Comparison of ENCODE assay signal across 18 cellular contexts in the genomic region with DNA sequence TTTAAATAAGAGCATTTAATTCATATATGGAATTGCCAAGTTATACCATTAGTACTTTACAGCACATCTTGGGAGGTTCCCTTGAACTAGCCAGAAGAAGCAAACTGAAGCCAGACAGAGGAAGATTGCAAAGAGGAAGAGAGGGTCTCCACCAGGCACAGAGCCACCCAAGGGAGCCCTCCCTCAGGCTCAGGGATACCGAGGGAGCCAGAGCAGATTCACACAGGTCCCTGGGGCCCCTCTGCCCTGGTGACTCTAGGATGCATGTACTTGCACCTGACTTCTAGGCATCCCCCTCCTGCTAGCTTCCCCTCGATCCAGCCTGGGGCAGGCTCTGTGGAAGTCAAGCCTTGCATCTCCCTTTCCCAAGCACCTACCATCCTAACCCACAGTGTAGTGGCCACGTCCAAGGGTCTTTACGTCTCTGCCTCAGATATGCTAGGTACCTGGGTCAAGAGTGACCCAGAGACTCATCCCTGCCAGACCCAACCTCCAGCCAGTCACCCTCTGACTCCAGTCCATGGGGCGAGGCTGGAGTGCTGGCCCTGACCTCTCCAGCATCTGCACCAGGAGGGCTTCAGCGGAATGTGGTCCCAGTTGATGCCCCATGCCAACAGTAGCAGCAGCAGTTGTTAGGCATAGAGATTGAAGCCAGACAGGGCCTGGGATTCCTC. TPM values are rescaled to one million over a fixed set of nuclear protein-coding genes. Genes with fewer than 3 reads are reported as not detected.
DNase-seq lines count a peak whose midpoint lies in the region; ATAC-seq, FAIRE-seq and TF ChIP-seq lines count a peak whose summit lies in the region.
"Had no signal": no experiment of that assay in that cellular context is flagged by ENCODE, and none has a peak within 500 bp of the region (broad histone marks: within the 10 kb centered on the region; RNA-seq: fewer than 3 reads in every experiment).

No MANE protein-coding gene starts in this region.

- no peak for DNase-seq in CD4-positive, CD25-positive, alpha-beta regulatory T cell
- DNase-seq in GM12891 (ENCODE audit: insufficient read length, low spot score) (no peak), mesothelial cell of epicardium (ENCODE audit: low spot score in 2 of 2, unreplicated experiment in 2 of 2) (no peak), LoVo (ENCODE audit: low spot score) (no peak), MV-4-11 (lab: John Stamatoyannopoulos, UW) (no peak)
- no peak for DNase-seq in activated T-helper 1 cell treated with anti-CD3 and anti-CD28 coated beads, Interleukin-12 subunit alpha, Interleukin-12 subunit beta, Interleukin-2, Interleukin-4 antibody, amounts not matched to agents 30 ng/mL and 10 ng/mL and 1 ng/mL, durations not matched to agents 14 hours and 24 hours and 36 hours (ENCODE audit: low spot score)
- DNase-seq: activated naive CD4-positive, alpha-beta T cell; foreskin keratinocyte; H7; KBM-7; NCI-H1417; stimulated activated CD4-positive, alpha-beta T cell treated with anti-CD3 and anti-CD28 coated beads, Interleukin-4, amount 100 ng/mL, for 1 hour had no signal

- no peak for TF ChIP-seq POLR2A in GM12891 (IDR thresholded peaks at IDR 0.05; ENCODE audit: low read depth, low read length)

- no peaks in the 10 kb centered on the region for H3K27me3 Mint-ChIP-seq in CD4-positive, CD25-positive, alpha-beta regulatory T cell
- H3K27me3 Mint-ChIP-seq in activated T-helper 1 cell treated with anti-CD3 and anti-CD28 coated beads, Interleukin-12 subunit alpha, Interleukin-12 subunit beta, Interleukin-2, Interleukin-4 antibody, amounts not matched to agents 30 ng/mL and 10 ng/mL and 1 ng/mL, durations not matched to agents 14 hours and 24 hours and 36 hours (ENCODE audit: insufficient read depth), result no peaks in the 10 kb centered on the region
- no peaks in the 10 kb centered on the region for H3K27me3 Mint-ChIP-seq in mesothelial cell of epicardium (ENCODE audit: low read depth)

- no peak for FAIRE-seq in GM12891 (lab: Jason Lieb, UNC)
- FAIRE-seq: colon had no signal

- H3K36me3 ChIP-seq in CD4-positive, CD25-positive, alpha-beta regulatory T cell (ENCODE audit: control insufficient read depth, insufficient read depth, low read length), result peaks cover 17% of the 10 kb centered on the region
- H3K36me3 ChIP-seq: thoracic aorta had no signal

- peak overlapping the region; percentile 75 to 94 (median 93) for H3K27ac Mint-ChIP-seq in CD4-positive, CD25-positive, alpha-beta regulatory T cell
- H3K27ac Mint-ChIP-seq in activated T-helper 1 cell treated with anti-CD3 and anti-CD28 coated beads, Interleukin-12 subunit alpha, Interleukin-12 subunit beta, Interleukin-2, Interleukin-4 antibody, amounts not matched to agents 30 ng/mL and 10 ng/mL and 1 ng/mL, durations not matched to agents 14 hours and 24 hours and 36 hours, result peak overlapping the region; percentile 77
- H3K27ac Mint-ChIP-seq in mesothelial cell of epicardium, result peak overlapping the region; percentile 22

- no peak for ATAC-seq in CD4-positive, CD25-positive, alpha-beta regulatory T cell (ENCODE audit: low read depth in 2 of 2)
- ATAC-seq in GM18517 (IDR thresholded peaks at IDR 0.05; ENCODE audit: unreplicated experiment) (no peak), GM19452 (IDR thresholded peaks at IDR 0.05; ENCODE audit: unreplicated experiment) (no peak)
- ATAC-seq: foreskin keratinocyte had no signal

- intact Hi-C loops in activated T-helper 1 cell treated with anti-CD3 and anti-CD28 coated beads, Interleukin-12 subunit alpha, Interleukin-12 subunit beta, Interleukin-2, Interleukin-4 antibody, amounts not matched to agents 30 ng/mL and 10 ng/mL and 1 ng/mL, durations not matched to agents 14 hours and 24 hours and 36 hours (cut with micrococcal nuclease), result no loop called here

- H3K27ac ChIP-seq in CD4-positive, CD25-positive, alpha-beta regulatory T cell (ENCODE audit: insufficient read depth, low read length, poor library complexity, severe bottlenecking), result peak overlapping the region; percentile 84
- H3K27ac ChIP-seq: foreskin keratinocyte, parathyroid adenoma, thoracic aorta, VCaP had no signal

- peaks cover 22% of the 10 kb centered on the region for H3K36me3 Mint-ChIP-seq in CD4-positive, CD25-positive, alpha-beta regulatory T cell
- H3K36me3 Mint-ChIP-seq in activated T-helper 1 cell treated with anti-CD3 and anti-CD28 coated beads, Interleukin-12 subunit alpha, Interleukin-12 subunit beta, Interleukin-2, Interleukin-4 antibody, amounts not matched to agents 30 ng/mL and 10 ng/mL and 1 ng/mL, durations not matched to agents 14 hours and 24 hours and 36 hours (ENCODE audit: low read depth), result peaks cover 37% of the 10 kb centered on the region
- peaks cover 5% of the 10 kb centered on the region for H3K36me3 Mint-ChIP-seq in mesothelial cell of epicardium

- peak overlapping the region; percentile 34 for H3K4me3 ChIP-seq in CD4-positive, CD25-positive, alpha-beta regulatory T cell (ENCODE audit: low read depth, low read length)
- H3K4me3 ChIP-seq: thoracic aorta had no signal

- H3K4me1 Mint-ChIP-seq in CD4-positive, CD25-positive, alpha-beta regulatory T cell, result peaks cover 43 to 91% (median 71%) of the 10 kb centered on the region in 4 donors
- peaks cover 72% of the 10 kb centered on the region for H3K4me1 Mint-ChIP-seq in activated T-helper 1 cell treated with anti-CD3 and anti-CD28 coated beads, Interleukin-12 subunit alpha, Interleukin-12 subunit beta, Interleukin-2, Interleukin-4 antibody, amounts not matched to agents 30 ng/mL and 10 ng/mL and 1 ng/mL, durations not matched to agents 14 hours and 24 hours and 36 hours (ENCODE audit: low read depth)
- peaks cover 56% of the 10 kb centered on the region for H3K4me1 Mint-ChIP-seq in mesothelial cell of epicardium

- peaks cover 90% of the 10 kb centered on the region for H3K4me1 ChIP-seq in CD4-positive, CD25-positive, alpha-beta regulatory T cell (ENCODE audit: control insufficient read depth, insufficient read depth, low read length, poor library complexity, severe bottlenecking)
- H3K4me1 ChIP-seq: parathyroid adenoma had no signal

- no peak for TF ChIP-seq CTCF in mesothelial cell of epicardium (IDR thresholded peaks at IDR 0.05; ENCODE audit: unreplicated experiment)

- H3K27me3 ChIP-seq in CD4-positive, CD25-positive, alpha-beta regulatory T cell (ENCODE audit: control insufficient read depth, insufficient read depth, low read length), result no peaks in the 10 kb centered on the region
- H3K27me3 ChIP-seq: foreskin keratinocyte had no signal

- H3K4me3 Mint-ChIP-seq in CD4-positive, CD25-positive, alpha-beta regulatory T cell, result peak overlapping the region; percentile 52 to 83 (median 68)
- H3K4me3 Mint-ChIP-seq in activated T-helper 1 cell treated with anti-CD3 and anti-CD28 coated beads, Interleukin-12 subunit alpha, Interleukin-12 subunit beta, Interleukin-2, Interleukin-4 antibody, amounts not matched to agents 30 ng/mL and 10 ng/mL and 1 ng/mL, durations not matched to agents 14 hours and 24 hours and 36 hours, result peak overlapping the region; percentile 38
- no peak overlapping the region for H3K4me3 Mint-ChIP-seq in mesothelial cell of epicardium

- no peaks in the 10 kb centered on the region for H3K9me3 ChIP-seq in CD4-positive, CD25-positive, alpha-beta regulatory T cell (ENCODE audit: control insufficient read depth in 2 of 2, low read length in 2 of 2)
- H3K9me3 ChIP-seq: thoracic aorta had no signal

- no peaks in the 10 kb centered on the region for H3K9me3 Mint-ChIP-seq in CD4-positive, CD25-positive, alpha-beta regulatory T cell
- H3K9me3 Mint-ChIP-seq in activated T-helper 1 cell treated with anti-CD3 and anti-CD28 coated beads, Interleukin-12 subunit alpha, Interleukin-12 subunit beta, Interleukin-2, Interleukin-4 antibody, amounts not matched to agents 30 ng/mL and 10 ng/mL and 1 ng/mL, durations not matched to agents 14 hours and 24 hours and 36 hours, result no peaks in the 10 kb centered on the region
- H3K9me3 Mint-ChIP-seq in mesothelial cell of epicardium, result no peaks in the 10 kb centered on the region

TF ChIP-seq in GM12891, 5 proteins besides CTCF, POLR2A, EP300 and RAD21:
- no peak for TF ChIP-seq PAX5 (IDR thresholded peaks at IDR 0.05; ENCODE audit: insufficient read depth, low read length, severe bottlenecking)
- no peak for TF ChIP-seq TAF1 (IDR thresholded peaks at IDR 0.05; ENCODE audit: low read depth, low read length)
- no peak for TF ChIP-seq POU2F2 (IDR thresholded peaks at IDR 0.05; ENCODE audit: low read depth, low read length)
- no peak for TF ChIP-seq SPI1 (IDR thresholded peaks at IDR 0.05; ENCODE audit: low read depth, low read length)
- peak; percentile 55; the same call in 1 of the 2 replicates for TF ChIP-seq POLR2AphosphoS5 (IDR thresholded peaks at IDR 0.05; ENCODE audit: low read depth, low read length)

RNA-seq across cellular contexts. Expression of a gene that starts 6.4 kb away (rescaled TPM):
- total RNA-seq in CD4-positive, CD25-positive, alpha-beta regulatory T cell, result 56.9 TPM
- polyA plus RNA-seq in CD4-positive, CD25-positive, alpha-beta regulatory T cell, result 100 to 1,000 TPM; 110 to 121 (median 111) TPM
- 38.2 TPM for polyA plus RNA-seq in GM12891 (2012; ENCODE audit: low read depth, missing spikeins)
- total RNA-seq in activated T-helper 1 cell treated with anti-CD3 and anti-CD28 coated beads, Interleukin-12 subunit alpha, Interleukin-12 subunit beta, Interleukin-2, Interleukin-4 antibody, amounts not matched to agents 30 ng/mL and 10 ng/mL and 1 ng/mL, durations not matched to agents 14 hours and 24 hours and 36 hours, result 33.3 and 33.5 TPM in 2 replicates
- 19.4 to 20.7 TPM (median 20.3 TPM) in 3 replicates for total RNA-seq in mesothelial cell of epicardium

RNA-seq across cellular contexts. Expression of a gene that starts 30.0 kb away (rescaled TPM):
- total RNA-seq in CD4-positive, CD25-positive, alpha-beta regulatory T cell, result 30.9 TPM
- polyA plus RNA-seq in CD4-positive, CD25-positive, alpha-beta regulatory T cell, result 100 to 1,000 TPM in 1 of 4 donors, 10 to 100 TPM in 3; 72.3 to 105 (median 84.9) TPM
- 24.5 TPM for polyA plus RNA-seq in GM12891 (2012; ENCODE audit: low read depth, missing spikeins)
- total RNA-seq in activated T-helper 1 cell treated with anti-CD3 and anti-CD28 coated beads, Interleukin-12 subunit alpha, Interleukin-12 subunit beta, Interleukin-2, Interleukin-4 antibody, amounts not matched to agents 30 ng/mL and 10 ng/mL and 1 ng/mL, durations not matched to agents 14 hours and 24 hours and 36 hours, result 20.5 and 21.4 TPM in 2 replicates
- 17.2 to 19.2 TPM (median 19.1 TPM) in 3 replicates for total RNA-seq in mesothelial cell of epicardium

Comparison
In these comparisons a context has a peak if more than half of its experiments do, and no peak if none do; other contexts are left out.
1. H3K27ac Mint-ChIP-seq: peak in every context shown above with its lines; median percentile 93 in CD4-positive, CD25-positive, alpha-beta regulatory T cell; 77 in activated T-helper 1 cell treated with anti-CD3 and anti-CD28 coated beads, Interleukin-12 subunit alpha, Interleukin-12 subunit beta, Interleukin-2, Interleukin-4 antibody, amounts not matched to agents 30 ng/mL and 10 ng/mL and 1 ng/mL, durations not matched to agents 14 hours and 24 hours and 36 hours; 22 in mesothelial cell of epicardium.